Comparison of ENCODE assay signal across 27 cellular contexts in the genomic region with DNA sequence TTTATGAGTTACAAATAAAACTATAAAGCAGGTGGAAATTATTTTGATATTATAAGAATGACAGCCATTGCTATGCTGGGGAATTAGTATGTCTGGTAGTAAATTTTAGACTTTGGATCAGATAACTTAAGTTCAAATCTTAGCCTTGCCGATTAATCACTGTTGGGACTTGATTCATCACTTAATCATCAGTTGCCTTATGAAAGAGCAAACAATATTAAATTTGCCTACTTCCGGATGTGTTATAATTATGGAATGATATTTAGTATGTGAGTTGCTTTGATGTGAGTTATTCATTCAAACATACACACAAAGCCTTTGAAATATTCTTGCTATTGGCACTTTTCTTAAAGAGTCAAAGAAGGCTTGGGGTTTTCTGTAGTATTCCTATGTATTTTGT.
"Had no signal": no experiment of that assay in that cellular context is flagged by ENCODE, and none has a peak within 500 bp of the region (broad histone marks: within the 10 kb centered on the region; RNA-seq: fewer than 3 reads in every experiment).

No MANE protein-coding gene starts in this region.

- H3K9me3 Mint-ChIP-seq: activated CD4-positive, alpha-beta T cell treated with anti-CD3 and anti-CD28 coated beads, Interleukin-2, amount 10 ng/mL, durations not matched to agents 24 days and 14 days had no signal

- H3K27me3 ChIP-seq: cardiac muscle cell, esophagus muscularis mucosa, left lung, right atrium auricular region, testis had no signal

- H3K4me1 Mint-ChIP-seq: activated CD4-positive, alpha-beta T cell treated with anti-CD3 and anti-CD28 coated beads, Interleukin-2, amount 10 ng/mL, durations not matched to agents 24 days and 14 days; activated naive CD4-positive, alpha-beta T cell treated with anti-CD3 and anti-CD28 coated beads, Interleukin-2, amount 50 U/mL, for 24 hours; activated T-helper 17 cell treated with anti-CD3 and anti-CD28 coated beads, Interleukin-2, amount 50 U/mL, for 72 hours had no signal

- H3K36me3 ChIP-seq: cardiac muscle cell, esophagus muscularis mucosa, left lung, lower lobe of right lung, right atrium auricular region had no signal

- ATAC-seq: activated T-helper 17 cell treated with anti-CD3 and anti-CD28 coated beads, Interleukin-2, amount 50 U/mL, for 72 hours; lower lobe of right lung; natural killer cell treated with Interleukin-12 subunit alpha and Interleukin-12 subunit beta and Interleukin-15 and Interleukin-18, amount 100 ng/mL, for 72 hours had no signal

- H3K9me3 ChIP-seq: right atrium auricular region, testis had no signal

- H3K36me3 Mint-ChIP-seq: activated CD4-positive, alpha-beta memory T cell treated with anti-CD3 and anti-CD28 coated beads for 36 hours; activated naive CD4-positive, alpha-beta T cell treated with anti-CD3 and anti-CD28 coated beads, Interleukin-2, amount 50 U/mL, for 24 hours; natural killer cell treated with Interleukin-12 subunit alpha and Interleukin-12 subunit beta and Interleukin-15 and Interleukin-18, amount 100 ng/mL, for 72 hours had no signal

- FAIRE-seq: urothelium cell line had no signal

- DNase-seq: activated CD4-positive, alpha-beta memory T cell treated with anti-CD3 and anti-CD28 coated beads for 36 hours; activated CD4-positive, alpha-beta T cell treated with anti-CD3 and anti-CD28 coated beads, Interleukin-2, amount 10 ng/mL, durations not matched to agents 24 days and 14 days; activated CD4-positive, CD25-positive, alpha-beta regulatory T cell treated with anti-CD3 and anti-CD28 coated beads, Interleukin-2, amount 50 U/mL, for 72 hours; activated CD8-positive, alpha-beta memory T cell treated with anti-CD3 and anti-CD28 coated beads, Interleukin-2, amount 50 U/mL, for 4 hours; activated gamma-delta T cell treated with Interleukin-2 at 50 U/mL for 16 hours; activated T-cell treated with anti-CD3 and anti-CD28 coated beads, Interleukin-2, amount 50 U/mL, for 24 hours; anterior cingulate cortex; dorsolateral prefrontal cortex; effector memory CD4-positive, alpha-beta T cell; foreskin melanocyte; left lung; lower lobe of right lung; mesendoderm; stimulated activated CD4-positive, alpha-beta T cell treated with anti-CD3 and anti-CD28 coated beads, Interleukin-15, amount 100 ng/mL, for 24 hours; stimulated activated CD4-positive, alpha-beta T cell treated with anti-CD3 and anti-CD28 coated beads, Interleukin-2, amount 100 ng/mL, for 24 hours; stimulated activated naive CD4-positive, alpha-beta T cell; T-helper 2 cell; testis; trophoblast cell had no signal

- H3K4me1 ChIP-seq: esophagus muscularis mucosa, left lung, lower lobe of right lung, right atrium auricular region, testis had no signal

- H3K4me3 ChIP-seq: cardiac muscle cell, coronary artery, dorsolateral prefrontal cortex, esophagus muscularis mucosa, left lung, lower lobe of right lung, right atrium auricular region, testis had no signal

- H3K27ac ChIP-seq: cardiac muscle cell, coronary artery, dorsolateral prefrontal cortex, esophagus muscularis mucosa, left lung, lower lobe of right lung, right atrium auricular region, testis had no signal

- H3K27ac Mint-ChIP-seq: activated CD4-positive, alpha-beta memory T cell treated with anti-CD3 and anti-CD28 coated beads for 36 hours; activated CD4-positive, alpha-beta T cell treated with anti-CD3 and anti-CD28 coated beads, Interleukin-2, amount 10 ng/mL, durations not matched to agents 24 days and 14 days; activated naive CD4-positive, alpha-beta T cell treated with anti-CD3 and anti-CD28 coated beads, Interleukin-2, amount 50 U/mL, for 24 hours; activated T-cell treated with anti-CD3 and anti-CD28 coated beads, Interleukin-2, amount 50 U/mL, for 24 hours; activated T-helper 17 cell treated with anti-CD3 and anti-CD28 coated beads, Interleukin-2, amount 50 U/mL, for 72 hours; natural killer cell treated with Interleukin-12 subunit alpha and Interleukin-12 subunit beta and Interleukin-15 and Interleukin-18, amount 100 ng/mL, for 72 hours had no signal

- H3K4me3 Mint-ChIP-seq: activated CD4-positive, alpha-beta memory T cell treated with anti-CD3 and anti-CD28 coated beads for 36 hours; activated CD4-positive, alpha-beta T cell treated with anti-CD3 and anti-CD28 coated beads, Interleukin-2, amount 10 ng/mL, durations not matched to agents 24 days and 14 days; activated naive CD4-positive, alpha-beta T cell treated with anti-CD3 and anti-CD28 coated beads, Interleukin-2, amount 50 U/mL, for 24 hours; activated T-cell treated with anti-CD3 and anti-CD28 coated beads, Interleukin-2, amount 50 U/mL, for 24 hours; activated T-helper 17 cell treated with anti-CD3 and anti-CD28 coated beads, Interleukin-2, amount 50 U/mL, for 72 hours; natural killer cell treated with Interleukin-12 subunit alpha and Interleukin-12 subunit beta and Interleukin-15 and Interleukin-18, amount 100 ng/mL, for 72 hours had no signal

- H3K27me3 Mint-ChIP-seq: activated CD4-positive, alpha-beta memory T cell treated with anti-CD3 and anti-CD28 coated beads for 36 hours; activated CD4-positive, alpha-beta T cell treated with anti-CD3 and anti-CD28 coated beads, Interleukin-2, amount 10 ng/mL, durations not matched to agents 24 days and 14 days; activated naive CD4-positive, alpha-beta T cell treated with anti-CD3 and anti-CD28 coated beads, Interleukin-2, amount 50 U/mL, for 24 hours; activated T-cell treated with anti-CD3 and anti-CD28 coated beads, Interleukin-2, amount 50 U/mL, for 24 hours; activated T-helper 17 cell treated with anti-CD3 and anti-CD28 coated beads, Interleukin-2, amount 50 U/mL, for 72 hours; natural killer cell treated with Interleukin-12 subunit alpha and Interleukin-12 subunit beta and Interleukin-15 and Interleukin-18, amount 100 ng/mL, for 72 hours had no signal
